17 cellular contexts compared by ENCODE assay signal in the genomic region with DNA sequence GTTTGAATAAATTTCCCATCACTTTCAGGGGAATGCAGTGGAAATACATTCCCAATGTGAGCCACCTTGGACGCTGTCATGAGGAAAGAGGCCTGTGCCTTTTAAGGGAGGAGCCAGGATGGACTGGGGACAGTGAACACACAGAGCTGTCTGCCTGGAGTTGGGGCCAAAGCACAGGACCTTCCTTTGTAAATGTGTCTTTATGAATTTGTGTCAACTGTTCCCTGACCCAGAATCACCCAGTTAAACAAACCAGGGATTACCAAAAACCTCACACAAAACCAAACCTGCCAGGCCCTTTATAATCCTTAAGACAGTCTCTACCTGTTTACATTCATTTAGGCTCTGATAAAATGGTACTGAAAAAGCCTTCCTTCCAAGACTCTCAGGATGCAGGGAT.
DNase-seq lines count a peak whose midpoint lies in the region; ATAC-seq and TF ChIP-seq lines count a peak whose summit lies in the region.
"Had no signal": no experiment of that assay in that cellular context is flagged by ENCODE, and none has a peak within 500 bp of the region (broad histone marks: within the 10 kb centered on the region; RNA-seq: fewer than 3 reads in every experiment).

No MANE protein-coding gene starts in this region.

- intact Hi-C loops in prostate gland (cut with DNase I) = no loop called here

- TF ChIP-seq CTCF in neural progenitor cell (IDR thresholded peaks at IDR 0.05) = no peak
- no peak for TF ChIP-seq CTCF in prostate gland (IDR thresholded peaks at IDR 0.05)
- TF ChIP-seq CTCF in chondrocyte (IDR thresholded peaks at IDR 0.05) = no peak

- no peak overlapping the region for H3K27ac Mint-ChIP-seq in neural progenitor cell
- H3K27ac Mint-ChIP-seq in stimulated activated naive B cell treated with anti-CD40 and anti-IgM and Interleukin-4, amounts not matched to agents 10 μg/mL and 1 μg/mL and 100 μg/mL, for 72 hours = no peak overlapping the region
- no peak overlapping the region for H3K27ac Mint-ChIP-seq in chondrocyte (ENCODE audit: unreplicated experiment)
- H3K27ac Mint-ChIP-seq: CD4-positive, alpha-beta memory T cell; GM23338; H9 had no signal

- no peaks in the 10 kb centered on the region for H3K27me3 ChIP-seq in neural progenitor cell
- no peaks in the 10 kb centered on the region for H3K27me3 ChIP-seq in prostate gland (replicated peaks; ENCODE audit: insufficient read depth)

- ATAC-seq in stimulated activated naive B cell treated with anti-CD40 and anti-IgM and Interleukin-4, amounts not matched to agents 10 μg/mL and 1 μg/mL and 100 μg/mL, for 72 hours (replicated peaks) = no peak
- ATAC-seq: GM23338, HCT116 had no signal

- H3F3A ChIP-seq in neural progenitor cell (ENCODE audit: low read depth) = no peaks in the 10 kb centered on the region

- H3K27me3 Mint-ChIP-seq in neural progenitor cell (ENCODE audit: insufficient read depth, low read depth) = no peaks in the 10 kb centered on the region
- peaks cover 0 to 16% of the 10 kb centered on the region in 2 donors for H3K27me3 Mint-ChIP-seq in stimulated activated naive B cell treated with anti-CD40 and anti-IgM and Interleukin-4, amounts not matched to agents 10 μg/mL and 1 μg/mL and 100 μg/mL, for 72 hours
- H3K27me3 Mint-ChIP-seq in chondrocyte (ENCODE audit: low read depth) = no peaks in the 10 kb centered on the region

- H3K4me3 ChIP-seq in neural progenitor cell = no peak overlapping the region
- no peak overlapping the region for H3K4me3 ChIP-seq in prostate gland
- H3K4me3 ChIP-seq: GM23338 had no signal

- H3K9me3 Mint-ChIP-seq in neural progenitor cell (no peaks in the 10 kb centered on the region), chondrocyte (ENCODE audit: low read depth) (no peaks in the 10 kb centered on the region)
- H3K9me3 Mint-ChIP-seq in stimulated activated naive B cell treated with anti-CD40 and anti-IgM and Interleukin-4, amounts not matched to agents 10 μg/mL and 1 μg/mL and 100 μg/mL, for 72 hours = no peaks in the 10 kb centered on the region
- H3K9me3 Mint-ChIP-seq: GM23338, H9 had no signal

- 92% methylated on average over 1 of the region's 1 CpG for whole genome bisulfite sequencing in prostate gland

- H3K9me3 ChIP-seq in neural progenitor cell (ENCODE audit: low read depth) = no peaks in the 10 kb centered on the region
- H3K9me3 ChIP-seq in prostate gland = no peaks in the 10 kb centered on the region

- no peak overlapping the region for H2AFZ ChIP-seq in neural progenitor cell (replicated peaks)
- H2AFZ ChIP-seq: GM23338 had no signal

- H3K4me1 Mint-ChIP-seq in neural progenitor cell (peaks cover 29% of the 10 kb centered on the region), chondrocyte (ENCODE audit: low read depth) (peaks cover 15% of the 10 kb centered on the region)
- H3K4me1 Mint-ChIP-seq in stimulated activated naive B cell treated with anti-CD40 and anti-IgM and Interleukin-4, amounts not matched to agents 10 μg/mL and 1 μg/mL and 100 μg/mL, for 72 hours = no peaks in the 10 kb centered on the region
- H3K4me1 Mint-ChIP-seq: CD4-positive, alpha-beta memory T cell had no signal

- TF ChIP-seq POLR2A in prostate gland (IDR thresholded peaks at IDR 0.05) = no peak

- H3K79me2 ChIP-seq in neural progenitor cell (ENCODE audit: low read depth) = no peaks in the 10 kb centered on the region

- H3K4me3 Mint-ChIP-seq in neural progenitor cell (no peak overlapping the region), chondrocyte (ENCODE audit: unreplicated experiment) (no peak overlapping the region)
- no peak overlapping the region for H3K4me3 Mint-ChIP-seq in stimulated activated naive B cell treated with anti-CD40 and anti-IgM and Interleukin-4, amounts not matched to agents 10 μg/mL and 1 μg/mL and 100 μg/mL, for 72 hours
- H3K4me3 Mint-ChIP-seq: CD4-positive, alpha-beta memory T cell; GM23338; H9 had no signal

- H3K27ac ChIP-seq in neural progenitor cell = no peak overlapping the region
- H3K27ac ChIP-seq in prostate gland = peak overlapping the region in 1 of 2 donors; percentile 27

- DNase-seq in cerebellar cortex (ENCODE audit: low spot score) (peak; percentile 2), neural progenitor cell (ENCODE audit: low spot score) (peak; percentile 50), prostate gland (ENCODE audit: low spot score) (peak; percentile 10), chondrocyte (ENCODE audit: low spot score) (no peak), KBM-7 (no peak)
- DNase-seq in stimulated activated naive B cell treated with anti-CD40 and anti-IgM and Interleukin-4, amounts not matched to agents 10 μg/mL and 1 μg/mL and 100 μg/mL, for 72 hours = no peak
- DNase-seq in NK-92 treated with Interleukin-12 subunit alpha and Interleukin-12 subunit beta, amount 100 ng/mL, for 24 hours (lab: John Stamatoyannopoulos, UW) = no peak
- DNase-seq: C1 segment of cervical spinal cord; Calu3; CD4-positive, alpha-beta memory T cell; COR-L47; DMS53; DMS79 treated with DMSO at 0.1 percent for 48 hours; GF-D8; H9 had no signal

- H3K36me3 Mint-ChIP-seq in neural progenitor cell (no peaks in the 10 kb centered on the region), chondrocyte (ENCODE audit: low read depth) (no peaks in the 10 kb centered on the region)
- no peaks in the 10 kb centered on the region for H3K36me3 Mint-ChIP-seq in stimulated activated naive B cell treated with anti-CD40 and anti-IgM and Interleukin-4, amounts not matched to agents 10 μg/mL and 1 μg/mL and 100 μg/mL, for 72 hours
- H3K36me3 Mint-ChIP-seq: CD4-positive, alpha-beta memory T cell had no signal

- H3K4me1 ChIP-seq in neural progenitor cell (peaks cover 11% of the 10 kb centered on the region), prostate gland (replicated peaks) (no peaks in the 10 kb centered on the region)

- no peaks in the 10 kb centered on the region for H3K36me3 ChIP-seq in neural progenitor cell
- H3K36me3 ChIP-seq in prostate gland = no peaks in the 10 kb centered on the region

- H4K20me1 ChIP-seq in neural progenitor cell (ENCODE audit: low read depth) = no peaks in the 10 kb centered on the region

- in situ Hi-C loops in KBM-7 (cut with MboI; ENCODE audit: low pct_unique_long_range_greater_than_20kb, low sequenced_read_pairs) = no loop called here

- peak overlapping the region; percentile 33 for H3K4me2 ChIP-seq in neural progenitor cell
- H3K4me2 ChIP-seq: GM23338 had no signal

- no peak overlapping the region for H3K9ac ChIP-seq in neural progenitor cell

Comparison
In these comparisons a context has a peak if more than half of its experiments do, and no peak if none do; other contexts are left out.
1. DNase-seq: peak in cerebellar cortex (single experiment), neural progenitor cell (single experiment) and prostate gland (single experiment); none in stimulated activated naive B cell treated with anti-CD40 and anti-IgM and Interleukin-4, amounts not matched to agents 10 μg/mL and 1 μg/mL and 100 μg/mL, for 72 hours (single experiment), chondrocyte (single experiment), NK-92 treated with Interleukin-12 subunit alpha and Interleukin-12 subunit beta, amount 100 ng/mL, for 24 hours (single experiment) and KBM-7 (single experiment).